ENCODE assay signal across 11 cellular contexts in the genomic region with DNA sequence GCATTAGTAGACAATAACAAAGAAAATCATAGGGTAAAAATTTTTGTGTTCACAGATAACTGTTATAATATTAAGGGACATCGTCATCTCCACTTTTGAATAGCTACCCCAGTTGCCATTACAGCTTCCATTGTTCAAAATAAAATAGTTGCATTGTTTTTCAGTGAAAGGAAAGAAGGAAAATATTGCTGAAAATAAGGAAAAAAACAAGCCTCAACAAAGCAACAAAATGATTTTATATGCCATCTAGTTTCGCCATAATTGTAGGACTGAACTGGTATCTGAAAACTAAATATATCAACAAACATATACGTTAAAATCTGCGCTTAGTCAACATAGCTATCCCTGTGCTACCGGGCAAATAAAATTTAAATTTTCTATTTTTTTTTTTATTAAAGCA. TPM values are rescaled to one million over a fixed set of nuclear protein-coding genes. Genes with fewer than 3 reads are reported as not detected.
DNase-seq lines count a peak whose midpoint lies in the region; ATAC-seq and TF ChIP-seq lines count a peak whose summit lies in the region.
"Had no signal": no experiment of that assay in that cellular context is flagged by ENCODE, and none has a peak within 500 bp of the region (broad histone marks: within the 10 kb centered on the region; RNA-seq: fewer than 3 reads in every experiment).

No MANE protein-coding gene starts in this region.

- H3K27me3 Mint-ChIP-seq in CD4-positive, alpha-beta memory T cell, result no peaks in the 10 kb centered on the region
- H3K27me3 Mint-ChIP-seq in chondrocyte (ENCODE audit: low read depth), result no peaks in the 10 kb centered on the region
- no peaks in the 10 kb centered on the region for H3K27me3 Mint-ChIP-seq in nephron (ENCODE audit: low read depth)

- H3K27ac Mint-ChIP-seq in CD4-positive, alpha-beta memory T cell, result peak overlapping the region in 4 of 7 donors; percentile 48 to 96 (median 67)
- peak overlapping the region; percentile 70 for H3K27ac Mint-ChIP-seq in chondrocyte (ENCODE audit: unreplicated experiment)
- H3K27ac Mint-ChIP-seq in nephron, result peak overlapping the region; percentile 15 to 96 (median 36)

- intact Hi-C loops in CD4-positive, alpha-beta memory T cell (cut with micrococcal nuclease), result loop anchor here (1.0 to 5.0 kb wide), 3 partner anchors 19 to 100 kb away; no protein-coding TSS in a partner anchor

- H3K4me3 Mint-ChIP-seq in CD4-positive, alpha-beta memory T cell, result peak overlapping the region; percentile 10 to 97 (median 52)
- no peak overlapping the region for H3K4me3 Mint-ChIP-seq in chondrocyte (ENCODE audit: unreplicated experiment)
- peak overlapping the region; percentile 60 to 98 (median 92) for H3K4me3 Mint-ChIP-seq in nephron

- no peak for ATAC-seq in HG03108 (IDR thresholded peaks at IDR 0.05; ENCODE audit: unreplicated experiment)

- peaks cover 6% of the 10 kb centered on the region; the same call in 1 of the 2 replicates for H4K20me1 ChIP-seq in Karpas-422 (ENCODE audit: insufficient read depth, low read depth, low read length)

- H3K4me1 ChIP-seq in CD4-positive, alpha-beta memory T cell (ENCODE audit: insufficient read depth, low read length), result peaks cover 61% of the 10 kb centered on the region
- H3K4me1 ChIP-seq in Karpas-422 (ENCODE audit: low read length), result peaks cover 43% of the 10 kb centered on the region

- POLR2A ChIA-PET in CD4-positive, alpha-beta memory T cell (lab: Charles Lee; ENCODE audit: partially characterized antibody), result interaction anchor here (3.6 to 6.2 kb wide), 2 partner anchors 8 to 17 kb away, joined by 16 to 81 read pairs; no protein-coding TSS in a partner anchor

- no peaks in the 10 kb centered on the region for H3K9me3 ChIP-seq in CD4-positive, alpha-beta memory T cell (ENCODE audit: control insufficient read depth in 1 of 2, low read length in 2 of 2)
- no peaks in the 10 kb centered on the region for H3K9me3 ChIP-seq in Karpas-422 (ENCODE audit: low read length)

- H3K9me2 ChIP-seq in Karpas-422 (replicated peaks; ENCODE audit: insufficient read depth, low read length), result no peaks in the 10 kb centered on the region

- H3K9me3 Mint-ChIP-seq in CD4-positive, alpha-beta memory T cell, result peaks cover 0 to 1% (median 0%) of the 10 kb centered on the region in 8 donors
- no peaks in the 10 kb centered on the region for H3K9me3 Mint-ChIP-seq in chondrocyte (ENCODE audit: low read depth)
- H3K9me3 Mint-ChIP-seq in nephron, result no peaks in the 10 kb centered on the region

- H3K9ac ChIP-seq in Karpas-422 (ENCODE audit: low read length), result no peak overlapping the region
- H3K9ac ChIP-seq: parathyroid adenoma had no signal

- TF ChIP-seq CTCF in chondrocyte (IDR thresholded peaks at IDR 0.05), result no peak
- no peak for TF ChIP-seq CTCF in nephron (IDR thresholded peaks at IDR 0.05; ENCODE audit: unreplicated experiment in 3 of 3)

- H3K36me3 Mint-ChIP-seq in CD4-positive, alpha-beta memory T cell, result peaks cover 0 to 21% of the 10 kb centered on the region in 2 donors
- H3K36me3 Mint-ChIP-seq in chondrocyte (ENCODE audit: low read depth) (no peaks in the 10 kb centered on the region), nephron (ENCODE audit: low read depth) (no peaks in the 10 kb centered on the region)

- no peak overlapping the region for H3K4me3 ChIP-seq in CD4-positive, alpha-beta memory T cell (ENCODE audit: low read length in 2 of 2)
- no peak overlapping the region for H3K4me3 ChIP-seq in Karpas-422 (ENCODE audit: low read length)

- peaks cover 78% of the 10 kb centered on the region for H3K79me2 ChIP-seq in Karpas-422 (ENCODE audit: low read length)

- H3K27me3 ChIP-seq in CD4-positive, alpha-beta memory T cell (ENCODE audit: insufficient read depth, low read length), result no peaks in the 10 kb centered on the region
- no peaks in the 10 kb centered on the region for H3K27me3 ChIP-seq in Karpas-422 (ENCODE audit: low read length)

- no peak for DNase-seq in CD4-positive, alpha-beta memory T cell
- DNase-seq in Karpas-422 (no peak), chondrocyte (ENCODE audit: low spot score) (no peak), DMS153 (lab: John Stamatoyannopoulos, UW) (no peak), NCI-H1694 (lab: John Stamatoyannopoulos, UW) (no peak), NCI-H524 (lab: John Stamatoyannopoulos, UW) (no peak)
- DNase-seq: NCI-H2081 treated with DMSO at 0.1 percent for 48 hours, SHP77 treated with DMSO at 0.1 percent for 48 hours had no signal

- no peak overlapping the region for H2AFZ ChIP-seq in Karpas-422 (ENCODE audit: low read length)
- H2AFZ ChIP-seq: parathyroid adenoma had no signal

- H3K4me1 Mint-ChIP-seq in CD4-positive, alpha-beta memory T cell, result peaks cover 37 to 72% (median 55%) of the 10 kb centered on the region in 4 donors
- H3K4me1 Mint-ChIP-seq in chondrocyte (ENCODE audit: low read depth), result peaks cover 51% of the 10 kb centered on the region
- H3K4me1 Mint-ChIP-seq in nephron, result peaks cover 44% of the 10 kb centered on the region

- no peaks in the 10 kb centered on the region for H3K36me3 ChIP-seq in CD4-positive, alpha-beta memory T cell (ENCODE audit: insufficient read depth, low read length)
- H3K36me3 ChIP-seq in Karpas-422 (ENCODE audit: insufficient read depth, low read length), result no peaks in the 10 kb centered on the region

- CTCF ChIA-PET in CD4-positive, alpha-beta memory T cell (lab: Charles Lee; ENCODE audit: partially characterized antibody), result interaction anchor here (0.6 to 6.2 kb wide), 9 partner anchors 8 to 399 kb away, joined by 3 to 74 read pairs (median 6); partner anchors contain the start of gene CFAP54

- H3K27ac ChIP-seq in CD4-positive, alpha-beta memory T cell (ENCODE audit: low read depth, low read length), result no peak overlapping the region
- peak overlapping the region; percentile 83 for H3K27ac ChIP-seq in Karpas-422 (ENCODE audit: low read length)
- H3K27ac ChIP-seq: parathyroid adenoma had no signal

- peak overlapping the region; percentile 92 for H3K4me2 ChIP-seq in Karpas-422 (ENCODE audit: low read depth, low read length, poor library complexity, severe bottlenecking)

RNA-seq across cellular contexts. Expression of gene CDK17, which starts 3.3 kb away (rescaled TPM):
- total RNA-seq in CD4-positive, alpha-beta memory T cell, result 10 to 100 TPM; 66.9 to 67.4 TPM
- polyA plus RNA-seq in CD4-positive, alpha-beta memory T cell, result 10 to 100 TPM; 30.5 to 31.5 TPM
- 35.6 and 71.2 TPM in 2 replicates for total RNA-seq in Karpas-422 (2014; rRNA removed; shearing (Covaris generic); ENCODE audit: low replicate concordance)
- total RNA-seq in chondrocyte, result 26.8 to 28.5 TPM (median 26.9 TPM) in 3 replicates
